Comparison of ENCODE assay signal across 1 cellular context in genomic region chr2:68251187-68251854, GRCh38.
TF ChIP-seq lines count a peak whose summit lies in the region.

No MANE protein-coding gene starts in this region.

TF ChIP-seq in GM12878, 131 proteins besides CTCF, POLR2A, EP300 and RAD21 (continued from another document):
- TF ChIP-seq, protein P1, sequence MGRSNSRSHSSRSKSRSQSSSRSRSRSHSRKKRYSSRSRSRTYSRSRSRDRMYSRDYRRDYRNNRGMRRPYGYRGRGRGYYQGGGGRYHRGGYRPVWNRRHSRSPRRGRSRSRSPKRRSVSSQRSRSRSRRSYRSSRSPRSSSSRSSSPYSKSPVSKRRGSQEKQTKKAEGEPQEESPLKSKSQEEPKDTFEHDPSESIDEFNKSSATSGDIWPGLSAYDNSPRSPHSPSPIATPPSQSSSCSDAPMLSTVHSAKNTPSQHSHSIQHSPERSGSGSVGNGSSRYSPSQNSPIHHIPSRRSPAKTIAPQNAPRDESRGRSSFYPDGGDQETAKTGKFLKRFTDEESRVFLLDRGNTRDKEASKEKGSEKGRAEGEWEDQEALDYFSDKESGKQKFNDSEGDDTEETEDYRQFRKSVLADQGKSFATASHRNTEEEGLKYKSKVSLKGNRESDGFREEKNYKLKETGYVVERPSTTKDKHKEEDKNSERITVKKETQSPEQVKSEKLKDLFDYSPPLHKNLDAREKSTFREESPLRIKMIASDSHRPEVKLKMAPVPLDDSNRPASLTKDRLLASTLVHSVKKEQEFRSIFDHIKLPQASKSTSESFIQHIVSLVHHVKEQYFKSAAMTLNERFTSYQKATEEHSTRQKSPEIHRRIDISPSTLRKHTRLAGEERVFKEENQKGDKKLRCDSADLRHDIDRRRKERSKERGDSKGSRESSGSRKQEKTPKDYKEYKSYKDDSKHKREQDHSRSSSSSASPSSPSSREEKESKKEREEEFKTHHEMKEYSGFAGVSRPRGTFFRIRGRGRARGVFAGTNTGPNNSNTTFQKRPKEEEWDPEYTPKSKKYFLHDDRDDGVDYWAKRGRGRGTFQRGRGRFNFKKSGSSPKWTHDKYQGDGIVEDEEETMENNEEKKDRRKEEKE (IDR thresholded peaks at IDR 0.05) = no peak
- TF ChIP-seq, protein P2, sequence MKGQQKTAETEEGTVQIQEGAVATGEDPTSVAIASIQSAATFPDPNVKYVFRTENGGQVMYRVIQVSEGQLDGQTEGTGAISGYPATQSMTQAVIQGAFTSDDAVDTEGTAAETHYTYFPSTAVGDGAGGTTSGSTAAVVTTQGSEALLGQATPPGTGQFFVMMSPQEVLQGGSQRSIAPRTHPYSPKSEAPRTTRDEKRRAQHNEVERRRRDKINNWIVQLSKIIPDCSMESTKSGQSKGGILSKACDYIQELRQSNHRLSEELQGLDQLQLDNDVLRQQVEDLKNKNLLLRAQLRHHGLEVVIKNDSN (IDR thresholded peaks at IDR 0.05; ENCODE audit: borderline replicate concordance, extremely low read length, insufficient read depth, low read depth, low read length) = no peak
- TF ChIP-seq ZSCAN29 (IDR thresholded peaks at IDR 0.05) = no peak
- TF ChIP-seq NFIC (IDR thresholded peaks at IDR 0.05; ENCODE audit: low read depth, low read length) = no peak
- no peak for TF ChIP-seq ETV6 (conservative IDR thresholded peaks at IDR 0.05 in 1 of 2, IDR thresholded peaks at IDR 0.05 in 1 of 2; ENCODE audit: borderline replicate concordance in 1 of 2, low read depth in 1 of 2)
TF ChIP-seq in GM12878: peak in this region for 26.
